8 cellular contexts compared by ENCODE assay signal in genomic region chr2:186589733-186590537, GRCh38. TPM values are rescaled to one million over a fixed set of nuclear protein-coding genes. Genes with fewer than 3 reads are reported as not detected.
A peak's percentile ranks its signal among the peaks of the same experiment; 100 is the strongest.
DNase-seq lines count a peak whose midpoint lies in the region; ATAC-seq and TF ChIP-seq lines count a peak whose summit lies in the region.

Gene ITGAV (plus strand): TSS chr2:186590056. CDS start chr2:186590339, 283 bp downstream.

- TF ChIP-seq CTCF in GM12872 (IDR thresholded peaks at IDR 0.05; ENCODE audit: insufficient read depth, low read depth, low read length) = 0 out of 3 replicates have a peak, but pooled peaks have one; percentile 1
- TF ChIP-seq CTCF in prostate gland (IDR thresholded peaks at IDR 0.05) = no peak

- ATAC-seq in HG02610 (IDR thresholded peaks at IDR 0.05; ENCODE audit: unreplicated experiment) (peak; percentile 98), left ventricle myocardium superior (peak; percentile 98)

- 2% methylated on average over 77 of the region's 86 CpGs for WGBS in prostate gland

- no peaks in the 10 kb centered on the region for H3K9me3 ChIP-seq in prostate gland

- intact Hi-C loops in left ventricle myocardium superior (cut with micrococcal nuclease) (no loop called here), prostate gland (cut with DNase I) (loop anchor here (5.0 kb wide), 2 partner anchors 52 to 103 kb away; partner anchors contain the start of gene ZC3H15)

- H3K4me3 ChIP-seq in prostate gland = peak within 1 kb of the TSS; percentile 76 to 83

- no peaks in the 10 kb centered on the region for H3K36me3 ChIP-seq in prostate gland

- no peaks in the 10 kb centered on the region for H3K27me3 ChIP-seq in prostate gland (replicated peaks; ENCODE audit: insufficient read depth)

- TF ChIP-seq POLR2A in prostate gland (IDR thresholded peaks at IDR 0.05) = peak; percentile 93

- H3K4me1 ChIP-seq in prostate gland (replicated peaks) = no peaks in the 10 kb centered on the region

- peak within 1 kb of the TSS; percentile 95 to 96 for H3K27ac ChIP-seq in prostate gland

- DNase-seq in NCI-H1092 treated with DMSO at 0.1 percent for 48 hours (lab: John Stamatoyannopoulos, UW) = peak; percentile 58
- DNase-seq in T-helper 1 cell = peak; percentile 64 to 88 (median 71)
- peak in 55 of 56 donors; percentile 22 to 82 (median 67) for DNase-seq in amygdala (lab: John Stamatoyannopoulos, UW)
- peak; percentile 95 for DNase-seq in left ventricle myocardium superior
- DNase-seq in prostate gland (ENCODE audit: low spot score) = peak; percentile 92
- peak; percentile 95 for DNase-seq in ureter (ENCODE audit: low spot score)

RNA-seq across cellular contexts. Expression of gene ITGAV, which starts in this region (rescaled TPM):
- 143 TPM for total RNA-seq in left ventricle myocardium superior
- total RNA-seq in prostate gland = 10 to 100 TPM; 47.0 to 84.8 TPM
- 60.1 TPM for total RNA-seq in ureter

Comparison
In these comparisons a context has a peak if more than half of its experiments do, and no peak if none do; other contexts are left out.
1. Peak in every context shown above with its lines: DNase-seq, ATAC-seq, H3K4me3 ChIP-seq and H3K27ac ChIP-seq.